Comparison of ENCODE assay signal across 14 cellular contexts in the genomic region with DNA sequence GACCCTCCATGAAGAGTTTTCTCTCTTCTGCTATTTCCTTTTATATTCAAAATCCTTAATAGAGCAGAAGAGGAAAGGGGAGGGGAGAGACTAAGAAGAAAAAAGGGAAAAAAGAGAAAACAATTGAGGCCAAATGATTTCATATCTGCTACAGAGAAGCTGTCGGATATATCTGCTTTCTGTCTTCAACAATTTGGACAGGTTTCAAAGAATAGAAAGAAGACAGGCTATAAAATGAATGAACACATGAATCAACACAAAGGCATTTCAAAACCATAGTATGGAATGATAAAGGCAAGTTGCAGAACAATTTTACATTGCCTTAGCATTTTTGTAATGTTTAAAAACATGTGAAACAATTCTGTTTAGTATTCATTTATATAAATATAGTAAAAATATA. TPM values are rescaled to one million over a fixed set of nuclear protein-coding genes. Genes with fewer than 3 reads are reported as not detected.
DNase-seq lines count a peak whose midpoint lies in the region; ATAC-seq and TF ChIP-seq lines count a peak whose summit lies in the region.
"Had no signal": no experiment of that assay in that cellular context is flagged by ENCODE, and none has a peak within 500 bp of the region (broad histone marks: within the 10 kb centered on the region; RNA-seq: fewer than 3 reads in every experiment).

No MANE protein-coding gene starts in this region.

- H4K12ac ChIP-seq in trophoblast cell (ENCODE audit: low read depth, low read length) = no peak overlapping the region

- no peak overlapping the region for H2BK5ac ChIP-seq in trophoblast cell (ENCODE audit: low read depth, low read length, poor library complexity)

- H2BK12ac ChIP-seq in trophoblast cell (ENCODE audit: low read length) = no peak overlapping the region

- no peak overlapping the region for H4K8ac ChIP-seq in trophoblast cell (ENCODE audit: low read depth, low read length)

- no peak overlapping the region for H2AK5ac ChIP-seq in trophoblast cell (ENCODE audit: low read length)

- no peak overlapping the region for H2AFZ ChIP-seq in trophoblast cell (ENCODE audit: insufficient read depth, low read length, poor library complexity)

- no CpG with 5 or more reads among the region's 1 CpG for WGBS in trophoblast cell (ENCODE audit: extremely low coverage, insufficient coverage, insufficient read length)

- H3K4ac ChIP-seq in trophoblast cell (ENCODE audit: low read depth, low read length) = no peak overlapping the region

- H3K9ac ChIP-seq in trophoblast cell (ENCODE audit: low read length) = no peak overlapping the region

- ATAC-seq in GM18858 (IDR thresholded peaks at IDR 0.05; ENCODE audit: unreplicated experiment) (no peak), HG03280 (IDR thresholded peaks at IDR 0.05; ENCODE audit: unreplicated experiment) (no peak)
- ATAC-seq: HepG2 had no signal

- peaks cover 6% of the 10 kb centered on the region for H3K79me2 ChIP-seq in trophoblast cell (ENCODE audit: control insufficient read depth, insufficient read depth, low read length, poor library complexity)

- peak overlapping the region; percentile 57 for H3K27ac ChIP-seq in trophoblast cell (ENCODE audit: low read depth, low read length)

- H3K14ac ChIP-seq in trophoblast cell (ENCODE audit: low read length) = no peak overlapping the region

- H3K79me1 ChIP-seq in trophoblast cell (ENCODE audit: low read length) = peaks cover 19% of the 10 kb centered on the region

- no peak overlapping the region for H3K23ac ChIP-seq in trophoblast cell (ENCODE audit: low read length)

- no peaks in the 10 kb centered on the region for H3K36me3 ChIP-seq in trophoblast cell (ENCODE audit: control insufficient read depth in 1 of 2, insufficient read depth in 2 of 2, low read length in 2 of 2)
- H3K36me3 ChIP-seq: BE2C had no signal

- TF ChIP-seq CTCF in fibroblast of pulmonary artery (IDR thresholded peaks at IDR 0.05; ENCODE audit: low read length, missing control alignments) = no peak

- H3K4me2 ChIP-seq in trophoblast cell (ENCODE audit: low read length) = no peak overlapping the region

- H3K4me3 ChIP-seq in fibroblast of pulmonary artery (replicated peaks; ENCODE audit: low read depth, low read length) (no peak overlapping the region), trophoblast cell (ENCODE audit: low read depth, low read length) (no peak overlapping the region)

- H2BK120ac ChIP-seq in trophoblast cell (ENCODE audit: insufficient read depth, low read length, poor library complexity) = no peak overlapping the region

- peaks cover 12 to 15% of the 10 kb centered on the region in 2 experiments for H3K4me1 ChIP-seq in trophoblast cell (ENCODE audit: control insufficient read depth in 1 of 2, insufficient read depth in 2 of 2, low read length in 2 of 2)
- H3K4me1 ChIP-seq: BE2C had no signal

- DNase-seq in amniotic epithelial cell (ENCODE audit: low read depth) = peak; percentile 8
- DNase-seq in fibroblast of pulmonary artery (ENCODE audit: low read depth) = peak; percentile 52
- DNase-seq in trophoblast cell = peak in 1 of 2 donors; percentile 37
- DNase-seq in central memory CD4-positive, alpha-beta T cell = no peak
- DNase-seq: BE2C; C1 segment of cervical spinal cord; CD4-positive, CD25-positive, alpha-beta regulatory T cell; CD8-positive, alpha-beta memory T cell; COR-L47; DMS 273 treated with DMSO at 0.1 percent for 48 hours; H9 had no signal

- no peak overlapping the region for H3K18ac ChIP-seq in trophoblast cell (ENCODE audit: low read length)

- peaks cover 3% of the 10 kb centered on the region for H3K9me3 ChIP-seq in trophoblast cell (ENCODE audit: insufficient read depth, low read depth, low read length)
- H3K9me3 ChIP-seq: BE2C had no signal

- no peaks in the 10 kb centered on the region for H3K27me3 ChIP-seq in trophoblast cell (ENCODE audit: insufficient read depth, low read length)

- H4K91ac ChIP-seq in trophoblast cell (ENCODE audit: low read depth, low read length) = no peak overlapping the region

RNA-seq across cellular contexts. Expression of gene CMTR2, which starts 4.7 kb away (rescaled TPM):
- 12.5 and 12.6 TPM in 2 replicates for polyA plus RNA-seq in trophoblast cell (2013)
